In the genomic region with DNA sequence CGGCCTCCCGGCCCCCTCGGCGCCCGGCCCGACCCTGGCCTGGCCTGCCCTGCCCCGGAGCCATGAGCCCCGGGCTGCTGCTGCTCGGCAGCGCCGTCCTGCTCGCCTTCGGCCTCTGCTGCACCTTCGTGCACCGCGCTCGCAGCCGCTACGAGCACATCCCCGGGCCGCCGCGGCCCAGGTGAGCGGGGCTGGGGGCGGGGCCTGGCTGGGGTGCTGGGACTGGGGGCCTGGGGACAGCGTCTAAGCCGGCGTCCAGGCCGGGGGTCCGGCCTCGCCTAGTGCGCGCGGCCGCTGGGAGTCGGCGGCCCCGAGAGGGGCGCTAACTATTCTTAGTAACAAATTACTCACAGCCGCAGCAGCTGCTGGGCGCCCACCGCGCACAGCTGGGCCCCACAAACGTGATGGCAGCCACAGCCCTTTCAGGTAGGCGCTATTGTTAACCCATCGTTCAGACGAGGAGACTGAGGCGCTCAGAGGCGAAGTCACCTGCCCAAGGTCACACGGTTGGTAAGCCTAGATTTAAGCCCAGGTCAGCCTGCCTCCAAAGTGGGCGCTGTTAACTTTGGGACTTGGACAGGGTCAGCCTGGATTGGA, we compare ENCODE assay signal across 8 cellular contexts. TPM values are rescaled to one million over a fixed set of nuclear protein-coding genes. Genes with fewer than 3 reads are reported as not detected.
DNase-seq lines count a peak whose midpoint lies in the region; ATAC-seq, FAIRE-seq and TF ChIP-seq lines count a peak whose summit lies in the region.

No MANE protein-coding gene starts in this region.

- no peaks in the 10 kb centered on the region for H3K9me2 ChIP-seq in PC-3 (replicated peaks; ENCODE audit: low read length)

- CTCF ChIA-PET in PC-3 (lab: Charles Lee), result interaction anchor here (0.5 to 0.7 kb wide), 4 partner anchors 109 to 213 kb away, joined by 3 to 10 read pairs (median 4); no protein-coding TSS in a partner anchor

- DNase-seq in H54 (ENCODE audit: insufficient read length, low spot score) (no peak), PC-3 (no peak), suprapubic skin (ENCODE audit: low spot score in 2 of 2) (peak in 1 of 2 donors; percentile 77), NCI-H1048 (lab: John Stamatoyannopoulos, UW) (no peak), GM19240 (ENCODE audit: insufficient read length, low spot score) (no peak)
- no peak for DNase-seq in activated CD8-positive, alpha-beta memory T cell treated with anti-CD3 and anti-CD28 coated beads for 24 hours

- FAIRE-seq in H54 (lab: Jason Lieb, UNC), result no peak

- H3K27ac ChIP-seq in PC-3 (ENCODE audit: low read length) (no peak overlapping the region), suprapubic skin (no peak overlapping the region)

- no peaks in the 10 kb centered on the region for H3K79me2 ChIP-seq in PC-3 (ENCODE audit: low read length)

- TF ChIP-seq POLR2A in GM18505 (IDR thresholded peaks at IDR 0.05; ENCODE audit: borderline replicate concordance, extremely low read depth, insufficient read depth, insufficient read length) (no peak), H54 (IDR thresholded peaks at IDR 0.05; ENCODE audit: low read depth, low read length) (0 out of 2 replicates have a peak, but pooled peaks have one; percentile 23), suprapubic skin (IDR thresholded peaks at IDR 0.05) (no peak)

- H3K9me3 ChIP-seq in PC-3 (ENCODE audit: low read length) (0 out of 2 replicates have a peak, but pooled peaks cover 2% of the 10 kb centered on the region), iPS-15b (ENCODE audit: control insufficient read depth, insufficient read depth, low read length) (no peaks in the 10 kb centered on the region), suprapubic skin (no peaks in the 10 kb centered on the region)

- H3K36me3 ChIP-seq in PC-3 (ENCODE audit: low read depth, low read length), result no peaks in the 10 kb centered on the region
- H3K36me3 ChIP-seq in iPS-15b (ENCODE audit: control insufficient read depth, insufficient read depth, low read length), result no peaks in the 10 kb centered on the region
- H3K36me3 ChIP-seq in suprapubic skin, result no peaks in the 10 kb centered on the region

- H3K4me1 ChIP-seq in PC-3 (ENCODE audit: insufficient read depth, low read length), result peaks cover 4% of the 10 kb centered on the region; the same call in 1 of the 2 replicates
- H3K4me1 ChIP-seq in iPS-15b (ENCODE audit: control insufficient read depth, insufficient read depth, low read length), result peaks cover 6% of the 10 kb centered on the region
- H3K4me1 ChIP-seq in suprapubic skin, result peaks cover 19% of the 10 kb centered on the region

- intact Hi-C loops in PC-3 (cut with micrococcal nuclease), result no loop called here

- ATAC-seq in GM18505 (IDR thresholded peaks at IDR 0.05; ENCODE audit: unreplicated experiment) (peak; percentile 34), PC-3 (peak; percentile 31)

- TF ChIP-seq CTCF in PC-3 (conservative IDR thresholded peaks at IDR 0.05; ENCODE audit: low read depth, low read length) (no peak), suprapubic skin (IDR thresholded peaks at IDR 0.05) (no peak)

- POLR2A ChIA-PET in PC-3 (lab: Charles Lee; ENCODE audit: unreplicated experiment), result interaction anchor here (0.6 to 0.9 kb wide), 6 partner anchors 15 to 388 kb away, joined by 3 to 16 read pairs (median 3); a partner anchor contains a TSS

- WGBS in suprapubic skin, result 17% methylated on average over 2 of the region's 51 CpGs

- peak overlapping the region; percentile 82 for H3K4me2 ChIP-seq in PC-3 (ENCODE audit: low read length)

- H3K4me3 ChIP-seq in PC-3 (ENCODE audit: low read length), result peak overlapping the region; percentile 74
- H3K4me3 ChIP-seq in iPS-15b (ENCODE audit: low read depth, low read length), result peak overlapping the region; percentile 52
- peak overlapping the region; percentile 95 for H3K4me3 ChIP-seq in suprapubic skin

- no peaks in the 10 kb centered on the region for H3K27me3 ChIP-seq in PC-3 (ENCODE audit: low read length)
- peaks cover 2% of the 10 kb centered on the region for H3K27me3 ChIP-seq in iPS-15b (ENCODE audit: control insufficient read depth, insufficient read depth, low read length)
- H3K27me3 ChIP-seq in suprapubic skin, result no peaks in the 10 kb centered on the region

- no peaks in the 10 kb centered on the region for H4K20me1 ChIP-seq in PC-3 (ENCODE audit: low read length)

- H3K9ac ChIP-seq in PC-3 (ENCODE audit: low read length), result peak overlapping the region; percentile 17; the same call in 1 of the 2 replicates
- no peak overlapping the region for H3K9ac ChIP-seq in iPS-15b (ENCODE audit: low read depth, low read length)

- no peak for TF ChIP-seq EP300 in suprapubic skin (IDR thresholded peaks at IDR 0.05)

- BruUV-seq in PC-3 (replicated peaks; lab: Mats Ljungman, UMichigan), result no TSS peak

- no peaks in the 10 kb centered on the region for H3F3A ChIP-seq in PC-3 (ENCODE audit: low read length, unreplicated experiment)

- H2AFZ ChIP-seq in PC-3 (ENCODE audit: low read length), result peak overlapping the region; percentile 78

RNA-seq across cellular contexts. Expression of a gene that starts 0.4 kb away (rescaled TPM):
- 0.52 and 1.2 TPM in 2 replicates for total RNA-seq in PC-3 (2014; rRNA removed)
- total RNA-seq in suprapubic skin, result 1 to 10 TPM in 2 of 4 donors, under 1 TPM in 1, not detected in 1; 0.47 to 2.0 (median 1.0) TPM

RNA-seq across cellular contexts. Expression of a gene that starts 39.5 kb away (rescaled TPM):
- total RNA-seq in PC-3 (2014; rRNA removed) (0.84 and 0.92 TPM in 2 replicates), suprapubic skin (1 to 10 TPM in 1 of 4 donors, under 1 TPM in 3; 0.13 to 4.7 (median 0.56) TPM)
